ENCODE assay signal across 8 cellular contexts in the genomic region with DNA sequence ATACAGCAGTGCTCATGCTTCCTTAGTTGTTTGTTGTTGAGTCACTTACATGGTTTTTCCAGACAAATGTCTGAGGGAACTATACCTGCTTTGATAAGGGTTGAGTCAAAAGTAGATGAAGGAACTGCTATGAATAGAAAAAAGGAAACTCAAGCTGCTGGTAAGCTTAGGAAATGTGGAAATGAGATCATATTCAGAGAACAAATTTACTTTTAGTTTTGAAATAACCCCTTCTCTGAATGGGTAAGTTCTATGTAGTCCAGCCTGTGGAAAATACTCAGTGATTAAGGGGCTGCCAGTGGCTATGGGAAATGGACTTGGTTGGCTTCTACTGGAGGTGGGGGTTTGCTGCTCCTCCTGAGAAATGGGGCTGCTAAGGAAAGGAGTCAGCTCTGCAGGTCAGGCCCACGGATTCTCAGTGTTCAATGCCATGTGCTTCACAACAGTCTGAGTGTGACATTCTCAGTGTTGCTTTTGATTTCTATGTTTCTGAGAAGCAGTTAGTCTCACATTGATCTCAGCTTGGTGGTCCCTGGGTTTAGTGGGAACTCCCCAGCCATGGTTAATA. TPM values are rescaled to one million over a fixed set of nuclear protein-coding genes. Genes with fewer than 3 reads are reported as not detected.
DNase-seq lines count a peak whose midpoint lies in the region; ATAC-seq and TF ChIP-seq lines count a peak whose summit lies in the region.

No MANE protein-coding gene starts in this region.

- peaks cover 26% of the 10 kb centered on the region for H3K4me1 Mint-ChIP-seq in activated naive CD8-positive, alpha-beta T cell treated with anti-CD3 and anti-CD28 coated beads, Interleukin-2, amount 10 ng/mL, durations not matched to agents 7 days and 5 days

- H3K27ac Mint-ChIP-seq in activated naive CD8-positive, alpha-beta T cell treated with anti-CD3 and anti-CD28 coated beads, Interleukin-2, amount 10 ng/mL, durations not matched to agents 7 days and 5 days, result peak overlapping the region; percentile 85

- peak overlapping the region; percentile 68 for H2AFZ ChIP-seq in MM.1S (ENCODE audit: low read length)

- H3K4me3 Mint-ChIP-seq in activated naive CD8-positive, alpha-beta T cell treated with anti-CD3 and anti-CD28 coated beads, Interleukin-2, amount 10 ng/mL, durations not matched to agents 7 days and 5 days, result peak overlapping the region; percentile 71

- TF ChIP-seq CTCF in MM.1S (IDR thresholded peaks at IDR 0.05; ENCODE audit: low read length) (no peak), neutrophil (IDR thresholded peaks at IDR 0.05) (no peak)

- peaks cover 4% of the 10 kb centered on the region for H3K36me3 Mint-ChIP-seq in activated naive CD8-positive, alpha-beta T cell treated with anti-CD3 and anti-CD28 coated beads, Interleukin-2, amount 10 ng/mL, durations not matched to agents 7 days and 5 days

- no peaks in the 10 kb centered on the region for H3K9me2 ChIP-seq in MM.1S (replicated peaks; ENCODE audit: insufficient read depth, low read length)

- H3K4me2 ChIP-seq in MM.1S (ENCODE audit: low read depth, low read length), result peak overlapping the region; percentile 48

- POLR2A ChIA-PET in activated naive CD8-positive, alpha-beta T cell treated with anti-CD3 and anti-CD28 coated beads, Interleukin-2, amount 10 ng/mL, durations not matched to agents 7 days and 5 days (lab: Charles Lee), result interaction anchor here (1.2 to 1.9 kb wide), 5 partner anchors 10 to 938 kb away, joined by 3 to 9 read pairs (median 4); a partner anchor contains a TSS

- H3F3A ChIP-seq in MM.1S (ENCODE audit: insufficient read depth, low read length), result peaks cover 27% of the 10 kb centered on the region

- no peaks in the 10 kb centered on the region for H3K79me2 ChIP-seq in MM.1S (ENCODE audit: low read length)

- H3K4me1 ChIP-seq in MM.1S (ENCODE audit: low read length) (peaks cover 22% of the 10 kb centered on the region), neutrophil (ENCODE audit: control insufficient read depth in 1 of 2, insufficient read depth in 1 of 2, low read depth in 1 of 2, low read length in 1 of 2) (peaks cover 35 to 38% of the 10 kb centered on the region in 2 experiments)

- H3K27ac ChIP-seq in MM.1S (ENCODE audit: low read length), result peak overlapping the region; percentile 78
- peak overlapping the region; percentile 72 for H3K27ac ChIP-seq in neutrophil

- peak overlapping the region; percentile 46 for H3K9ac ChIP-seq in MM.1S (ENCODE audit: low read length)

- no peaks in the 10 kb centered on the region for H3K27me3 ChIP-seq in MM.1S (replicated peaks; ENCODE audit: insufficient read depth, low read length)
- no peaks in the 10 kb centered on the region for H3K27me3 ChIP-seq in neutrophil

- no peaks in the 10 kb centered on the region for H3K36me3 ChIP-seq in MM.1S (replicated peaks; ENCODE audit: insufficient read depth, low read length)
- H3K36me3 ChIP-seq in neutrophil, result no peaks in the 10 kb centered on the region

- H4K20me1 ChIP-seq in MM.1S (ENCODE audit: insufficient read depth, low read length), result no peaks in the 10 kb centered on the region

- peak overlapping the region; percentile 24; the same call in 1 of the 2 replicates for H3K4me3 ChIP-seq in MM.1S (ENCODE audit: low read length)
- peak overlapping the region in 1 of 2 experiments; percentile 8 for H3K4me3 ChIP-seq in neutrophil (ENCODE audit: low read depth in 1 of 2, low read length in 1 of 2)

- H3K9me3 Mint-ChIP-seq in activated naive CD8-positive, alpha-beta T cell treated with anti-CD3 and anti-CD28 coated beads, Interleukin-2, amount 10 ng/mL, durations not matched to agents 7 days and 5 days, result peaks cover 3% of the 10 kb centered on the region

- H3K9me3 ChIP-seq in MM.1S (replicated peaks; ENCODE audit: insufficient read depth, low read length), result no peaks in the 10 kb centered on the region
- no peaks in the 10 kb centered on the region for H3K9me3 ChIP-seq in neutrophil

- DNase-seq in EH (ENCODE audit: low read depth), result peak; percentile 54
- DNase-seq in MM.1S, result peak; percentile 58
- no peak for DNase-seq in activated naive CD8-positive, alpha-beta T cell treated with anti-CD3 and anti-CD28 coated beads, Interleukin-2, amount 10 ng/mL, durations not matched to agents 7 days and 5 days
- no peak for DNase-seq in COR-L47 (lab: John Stamatoyannopoulos, UW)
- no peak for DNase-seq in GOT3 (lab: John Stamatoyannopoulos, UW)
- no peak for DNase-seq in hippocampal formation (lab: John Stamatoyannopoulos, UW)

- H3K27me3 Mint-ChIP-seq in activated naive CD8-positive, alpha-beta T cell treated with anti-CD3 and anti-CD28 coated beads, Interleukin-2, amount 10 ng/mL, durations not matched to agents 7 days and 5 days, result no peaks in the 10 kb centered on the region

- peak; percentile 66 for ATAC-seq in GM21619 (IDR thresholded peaks at IDR 0.05; ENCODE audit: unreplicated experiment)
- ATAC-seq in activated naive CD8-positive, alpha-beta T cell treated with anti-CD3 and anti-CD28 coated beads, Interleukin-2, amount 10 ng/mL, durations not matched to agents 7 days and 5 days (ENCODE audit: low read depth), result peak; percentile 50

RNA-seq across cellular contexts. Expression of a gene that starts 47.7 kb away (rescaled TPM):
- 10 to 100 TPM; 70.6 to 72.9 TPM for total RNA-seq in activated naive CD8-positive, alpha-beta T cell treated with anti-CD3 and anti-CD28 coated beads, Interleukin-2, amount 10 ng/mL, durations not matched to agents 7 days and 5 days

Comparison
In these comparisons a context has a peak if more than half of its experiments do, and no peak if none do; other contexts are left out.
1. DNase-seq: peak in EH (single experiment) and MM.1S (single experiment); none in activated naive CD8-positive, alpha-beta T cell treated with anti-CD3 and anti-CD28 coated beads, Interleukin-2, amount 10 ng/mL, durations not matched to agents 7 days and 5 days (single experiment), COR-L47 (single experiment), GOT3 (single experiment) and hippocampal formation (0 of 2).